8 cellular contexts compared by ENCODE assay signal in the genomic region with DNA sequence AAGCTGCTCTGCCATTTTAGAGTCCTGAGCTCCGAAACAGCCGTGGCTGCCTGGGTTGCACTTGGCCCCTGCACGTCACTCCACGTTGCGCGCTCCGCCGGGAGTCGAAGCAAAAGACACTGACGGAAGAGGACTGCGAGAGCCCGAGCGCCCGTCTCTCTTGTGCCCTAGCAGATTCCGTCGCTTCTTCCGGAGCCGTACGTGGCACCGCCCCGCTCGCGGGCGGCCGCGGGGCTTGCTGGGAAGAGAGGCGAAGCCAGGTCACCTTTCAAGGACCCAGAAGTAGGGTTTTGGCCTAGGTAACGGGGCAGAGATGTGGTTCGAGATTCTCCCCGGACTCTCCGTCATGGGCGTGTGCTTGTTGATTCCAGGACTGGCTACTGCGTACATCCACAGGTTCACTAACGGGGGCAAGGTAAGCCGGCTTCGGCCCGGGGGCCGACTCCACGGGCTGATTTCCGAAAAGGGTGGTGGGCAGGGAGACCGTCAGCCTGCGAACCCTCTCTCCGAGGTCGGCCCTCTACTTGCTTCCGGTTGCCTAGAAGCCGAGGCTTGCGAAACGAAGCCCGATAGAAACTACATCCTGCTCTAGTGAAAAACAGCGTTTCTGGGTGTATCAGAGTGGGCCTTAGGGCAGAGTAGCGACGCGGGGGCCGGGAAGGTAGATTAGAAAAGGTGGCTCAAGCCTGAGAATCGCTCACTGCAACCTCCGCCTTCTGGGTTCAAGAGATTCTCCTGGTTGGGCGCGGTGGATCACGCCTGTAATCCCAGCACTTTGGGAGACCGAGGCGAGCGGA. TPM values are rescaled to one million over a fixed set of nuclear protein-coding genes. Genes with fewer than 3 reads are reported as not detected.
DNase-seq lines count a peak whose midpoint lies in the region; ATAC-seq and TF ChIP-seq lines count a peak whose summit lies in the region.

Gene NDUFA1, plus strand, starts transcription at position 234 of the 797 bp plus-strand sequence. Its CDS starts 80 bp downstream, at position 314.
Gene RNF113A, minus strand, starts transcription at position 135 of the 797 bp plus-strand sequence. Its CDS starts 120 bp downstream, at position 15.

- peaks cover 19% of the 10 kb centered on the region for H3K36me3 Mint-ChIP-seq in activated naive CD4-positive, alpha-beta T cell treated with anti-CD3 and anti-CD28 coated beads, Interleukin-2, amount 10 ng/mL, durations not matched to agents 7 days and 5 days

- no peaks in the 10 kb centered on the region for H3K27me3 Mint-ChIP-seq in activated naive CD4-positive, alpha-beta T cell treated with anti-CD3 and anti-CD28 coated beads, Interleukin-2, amount 10 ng/mL, durations not matched to agents 7 days and 5 days

- POLR2A ChIA-PET in HEK293T (lab: Yijun Ruan, JAX), result interaction anchor here (1.2 to 2.9 kb wide), 9 partner anchors 9 to 113 kb away, joined by 3 to 35 read pairs (median 6); partner anchors contain the start of genes RPL39, SOWAHD and UPF3B

- ATAC-seq in gastroesophageal sphincter, result peak; percentile 95

- no peaks in the 10 kb centered on the region for H3K9me3 Mint-ChIP-seq in activated naive CD4-positive, alpha-beta T cell treated with anti-CD3 and anti-CD28 coated beads, Interleukin-2, amount 10 ng/mL, durations not matched to agents 7 days and 5 days

- TF ChIP-seq POLR2A in gastroesophageal sphincter (IDR thresholded peaks at IDR 0.05), result peak; percentile 50 to 70
- peak; percentile 12 to 59 for TF ChIP-seq POLR2A in suprapubic skin (IDR thresholded peaks at IDR 0.05)

- peak within 1 kb of the TSS; percentile 87 for H3K4me3 Mint-ChIP-seq in activated naive CD4-positive, alpha-beta T cell treated with anti-CD3 and anti-CD28 coated beads, Interleukin-2, amount 10 ng/mL, durations not matched to agents 7 days and 5 days

- peaks cover 24% of the 10 kb centered on the region for H3K4me1 Mint-ChIP-seq in activated naive CD4-positive, alpha-beta T cell treated with anti-CD3 and anti-CD28 coated beads, Interleukin-2, amount 10 ng/mL, durations not matched to agents 7 days and 5 days

- peak within 1 kb of the TSS; percentile 88 for H3K9ac ChIP-seq in SK-N-MC (ENCODE audit: insufficient read length)

- no CpG with 5 or more reads among the region's 62 CpGs for WGBS in gastroesophageal sphincter (ENCODE audit: low coverage in 1 of 2), 2 donors
- WGBS in suprapubic skin, result 52% methylated on average over 47 of the region's 62 CpGs

- no peak for TF ChIP-seq CTCF in gastroesophageal sphincter (IDR thresholded peaks at IDR 0.05)
- no peak for TF ChIP-seq CTCF in suprapubic skin (IDR thresholded peaks at IDR 0.05)

- H3K27ac ChIP-seq in SK-N-MC, result peak within 1 kb of the TSS; percentile 93
- H3K27ac ChIP-seq in gastroesophageal sphincter, result peak within 1 kb of the TSS; percentile 74 to 90 (median 90)
- H3K27ac ChIP-seq in suprapubic skin, result peak within 1 kb of the TSS; percentile 95

- H3K27ac Mint-ChIP-seq in activated naive CD4-positive, alpha-beta T cell treated with anti-CD3 and anti-CD28 coated beads, Interleukin-2, amount 10 ng/mL, durations not matched to agents 7 days and 5 days, result peak within 1 kb of the TSS; percentile 98

- TF ChIP-seq EP300 in gastroesophageal sphincter (IDR thresholded peaks at IDR 0.05) (no peak), suprapubic skin (IDR thresholded peaks at IDR 0.05) (no peak)

- peaks cover 0 to 14% (median 0%) of the 10 kb centered on the region in 3 donors for H3K4me1 ChIP-seq in gastroesophageal sphincter
- H3K4me1 ChIP-seq in suprapubic skin, result peaks cover 7% of the 10 kb centered on the region

- H3K4me3 ChIP-seq in SK-N-MC (peak within 1 kb of the TSS; percentile 93), gastroesophageal sphincter (peak within 1 kb of the TSS; percentile 63 to 65), suprapubic skin (peak within 1 kb of the TSS; percentile 61)

- H3K36me3 ChIP-seq in SK-N-MC (ENCODE audit: insufficient read depth, low read length), result peaks cover 11% of the 10 kb centered on the region; the same call in 1 of the 2 replicates
- peaks cover 0 to 16% of the 10 kb centered on the region in 2 donors for H3K36me3 ChIP-seq in gastroesophageal sphincter
- peaks cover 3% of the 10 kb centered on the region for H3K36me3 ChIP-seq in suprapubic skin

- no peaks in the 10 kb centered on the region for H3K27me3 ChIP-seq in gastroesophageal sphincter
- H3K27me3 ChIP-seq in suprapubic skin, result no peaks in the 10 kb centered on the region

- DNase-seq in GM04503 (ENCODE audit: low read depth) (peak; percentile 44), HEK293T (ENCODE audit: extremely low spot score) (peak; percentile 83), MV-4-11 (lab: John Stamatoyannopoulos, UW) (peak; percentile 81), SK-N-MC (ENCODE audit: low read depth, low spot score) (no peak), nucleus accumbens (lab: John Stamatoyannopoulos, UW) (peak in 55 of 56 donors; percentile 37 to 89 (median 71)), suprapubic skin (ENCODE audit: low spot score in 2 of 2) (peak; percentile 86 to 87)
- peak; percentile 89 for DNase-seq in activated naive CD4-positive, alpha-beta T cell treated with anti-CD3 and anti-CD28 coated beads, Interleukin-2, amount 10 ng/mL, durations not matched to agents 7 days and 5 days

- CTCF ChIA-PET in HEK293T (lab: Yijun Ruan, JAX), result interaction anchor here (1.0 kb wide), 1 partner anchor 87 kb away, joined by 4 read pairs; no protein-coding TSS in a partner anchor
- CTCF ChIA-PET in activated naive CD4-positive, alpha-beta T cell treated with anti-CD3 and anti-CD28 coated beads, Interleukin-2, amount 10 ng/mL, durations not matched to agents 7 days and 5 days (lab: Charles Lee), result interaction anchor here (1.2 kb wide), 1 partner anchor 16 kb away, joined by 3 read pairs; no protein-coding TSS in a partner anchor

- no peaks in the 10 kb centered on the region for H3K9me3 ChIP-seq in SK-N-MC (ENCODE audit: low read depth, low read length)
- H3K9me3 ChIP-seq in gastroesophageal sphincter, result no peaks in the 10 kb centered on the region
- no peaks in the 10 kb centered on the region for H3K9me3 ChIP-seq in suprapubic skin

TF ChIP-seq in HEK293T, 16 proteins besides CTCF, POLR2A, EP300 and RAD21:
- TF ChIP-seq L3MBTL2 (conservative IDR thresholded peaks at IDR 0.05) (peak; percentile 67), ELF4 (IDR thresholded peaks at IDR 0.05) (peak; percentile 27; the same call in 1 of the 2 replicates), SP1 (IDR thresholded peaks at IDR 0.05) (no peak)
- TF ChIP-seq, protein P1, sequence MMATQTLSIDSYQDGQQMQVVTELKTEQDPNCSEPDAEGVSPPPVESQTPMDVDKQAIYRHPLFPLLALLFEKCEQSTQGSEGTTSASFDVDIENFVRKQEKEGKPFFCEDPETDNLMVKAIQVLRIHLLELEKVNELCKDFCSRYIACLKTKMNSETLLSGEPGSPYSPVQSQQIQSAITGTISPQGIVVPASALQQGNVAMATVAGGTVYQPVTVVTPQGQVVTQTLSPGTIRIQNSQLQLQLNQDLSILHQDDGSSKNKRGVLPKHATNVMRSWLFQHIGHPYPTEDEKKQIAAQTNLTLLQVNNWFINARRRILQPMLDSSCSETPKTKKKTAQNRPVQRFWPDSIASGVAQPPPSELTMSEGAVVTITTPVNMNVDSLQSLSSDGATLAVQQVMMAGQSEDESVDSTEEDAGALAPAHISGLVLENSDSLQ (IDR thresholded peaks at IDR 0.05), result peak; percentile 63; the same call in 1 of the 2 replicates

RNA-seq across cellular contexts. Expression of gene NDUFA1, which starts in this region (rescaled TPM):
- total RNA-seq in gastroesophageal sphincter (100 to 1,000 TPM in 1 of 4 donors, 10 to 100 TPM in 3; 55.8 to 104 (median 74.5) TPM), suprapubic skin (10 to 100 TPM; 28.7 to 52.9 (median 48.0) TPM)

RNA-seq across cellular contexts. Expression of gene RNF113A, which starts in this region (rescaled TPM):
- total RNA-seq in gastroesophageal sphincter (10 to 100 TPM in 3 of 4 donors, 1 to 10 TPM in 1; 6.4 to 18.6 (median 12.6) TPM), suprapubic skin (10 to 100 TPM; 13.9 to 22.2 (median 18.6) TPM)
